26 cellular contexts compared by ENCODE assay signal in the genomic region with DNA sequence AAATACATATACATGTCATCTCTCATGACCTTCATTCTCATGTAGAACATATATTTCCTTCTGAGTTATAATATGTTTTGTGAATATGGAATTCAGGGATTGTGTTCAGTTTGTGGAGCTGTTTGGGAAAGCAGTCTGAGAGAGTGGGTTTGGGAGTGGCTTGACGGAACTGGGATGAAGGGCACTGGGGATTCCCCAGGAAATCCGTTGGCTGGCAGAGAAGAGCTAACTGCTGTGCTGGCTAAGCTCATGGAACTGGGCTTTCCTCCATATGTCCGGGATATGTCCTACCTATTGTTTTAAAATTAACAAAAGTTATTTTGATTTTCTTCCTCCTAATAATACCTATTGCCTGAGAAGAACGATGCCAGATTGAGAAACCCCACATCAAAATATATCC.
"Had no signal": no experiment of that assay in that cellular context is flagged by ENCODE, and none has a peak within 500 bp of the region (broad histone marks: within the 10 kb centered on the region; RNA-seq: fewer than 3 reads in every experiment).

No MANE protein-coding gene starts in this region.

- H3K9me3 ChIP-seq: gastrocnemius medialis, suprapubic skin, tibial artery had no signal

- H3K27me3 Mint-ChIP-seq: activated CD8-positive, alpha-beta memory T cell treated with anti-CD3 and anti-CD28 coated beads, Interleukin-2, amount 10 ng/mL, durations not matched to agents 7 days and 5 days; activated naive CD4-positive, alpha-beta T cell treated with anti-CD3 and anti-CD28 coated beads, Interleukin-2, amount 50 U/mL, for 24 hours; activated naive CD8-positive, alpha-beta T cell treated with anti-CD3 and anti-CD28 coated beads, Interleukin-2, amount 50 U/mL, for 24 hours; dendritic cell treated with granulocyte-macrophage colony-stimulating factor and Interleukin-4, amounts not matched to agents 40 ng/mL and 50 ng/mL, for 4 days; naive thymus-derived CD8-positive, alpha-beta T cell had no signal

- H3K9me3 Mint-ChIP-seq: activated B cell treated with CpG ODN at 0.5 μM for 24 hours, neural progenitor cell had no signal

- H3K9ac ChIP-seq: neural progenitor cell had no signal

- H3K4me2 ChIP-seq: neural progenitor cell had no signal

- ATAC-seq: activated CD8-positive, alpha-beta memory T cell treated with anti-CD3 and anti-CD28 coated beads, Interleukin-2, amount 10 ng/mL, durations not matched to agents 7 days and 5 days; activated CD8-positive, alpha-beta T cell treated with anti-CD3 and anti-CD28 coated beads, Interleukin-2, amount 10 ng/mL, durations not matched to agents 7 days and 5 days; activated naive CD8-positive, alpha-beta T cell treated with anti-CD3 and anti-CD28 coated beads, Interleukin-2, amount 50 U/mL, for 24 hours; gastrocnemius medialis; left cardiac atrium; naive thymus-derived CD8-positive, alpha-beta T cell; sciatic nerve had no signal

- H3K36me3 ChIP-seq: gastrocnemius medialis, neural progenitor cell, suprapubic skin, tibial artery had no signal

- H2AFZ ChIP-seq: neural progenitor cell had no signal

- H3K27ac Mint-ChIP-seq: activated B cell treated with CpG ODN at 0.5 μM for 24 hours; activated CD8-positive, alpha-beta memory T cell treated with anti-CD3 and anti-CD28 coated beads, Interleukin-2, amount 10 ng/mL, durations not matched to agents 7 days and 5 days; activated CD8-positive, alpha-beta T cell treated with anti-CD3 and anti-CD28 coated beads, Interleukin-2, amount 10 ng/mL, durations not matched to agents 7 days and 5 days; activated naive CD4-positive, alpha-beta T cell treated with anti-CD3 and anti-CD28 coated beads, Interleukin-2, amount 50 U/mL, for 24 hours; activated naive CD8-positive, alpha-beta T cell treated with anti-CD3 and anti-CD28 coated beads, Interleukin-2, amount 50 U/mL, for 24 hours; activated T-helper 2 cell treated with anti-CD3 and anti-CD28 coated beads, Interferon-gamma antibody, Interleukin-2, Interleukin-4, amounts not matched to agents 10 μg/mL and 5 μg/mL and 100 μg/mL, durations not matched to agents 14 hours and 24 hours and 36 hours; dendritic cell treated with granulocyte-macrophage colony-stimulating factor and Interleukin-4, amounts not matched to agents 40 ng/mL and 50 ng/mL, for 4 days; naive thymus-derived CD8-positive, alpha-beta T cell; neural progenitor cell; T-helper 2 cell treated with Interferon-gamma antibody and Interleukin-4, amounts not matched to agents 5 μg/mL and 100 μg/mL, for 36 hours had no signal

- DNase-seq: activated B cell treated with CpG ODN at 0.5 μM for 24 hours; activated CD4-positive, alpha-beta T cell treated with anti-CD3 and anti-CD28 coated beads, Interleukin-2, amount 50 U/mL, for 1 hour; activated CD8-positive, alpha-beta memory T cell treated with anti-CD3 and anti-CD28 coated beads, Interleukin-2, amount 10 ng/mL, durations not matched to agents 7 days and 5 days; activated CD8-positive, alpha-beta T cell treated with anti-CD3 and anti-CD28 coated beads, Interleukin-2, amount 10 ng/mL, durations not matched to agents 7 days and 5 days; activated naive CD8-positive, alpha-beta T cell treated with anti-CD3 and anti-CD28 coated beads, Interleukin-2, amount 50 U/mL, for 24 hours; activated T-cell treated with anti-CD3 and anti-CD28 coated beads, Interleukin-2, amount 50 U/mL, for 48 hours; amygdala; effector memory CD4-positive, alpha-beta T cell; gastrocnemius medialis; glutamatergic neuron; islet precursor cell; left cardiac atrium; midbrain; naive thymus-derived CD8-positive, alpha-beta T cell; stimulated activated CD4-positive, alpha-beta T cell treated with anti-CD3 and anti-CD28 coated beads, Interleukin-12 subunit alpha, Interleukin-12 subunit beta, amount 100 ng/mL, for 4 hours; stimulated activated naive CD4-positive, alpha-beta T cell; T-helper 1 cell; tibial artery had no signal

- H3K4me3 ChIP-seq: gastrocnemius medialis, neural progenitor cell, skin epidermis, suprapubic skin, tibial artery had no signal

- H3K4me3 Mint-ChIP-seq: activated B cell treated with CpG ODN at 0.5 μM for 24 hours; activated CD8-positive, alpha-beta memory T cell treated with anti-CD3 and anti-CD28 coated beads, Interleukin-2, amount 10 ng/mL, durations not matched to agents 7 days and 5 days; activated CD8-positive, alpha-beta T cell treated with anti-CD3 and anti-CD28 coated beads, Interleukin-2, amount 10 ng/mL, durations not matched to agents 7 days and 5 days; activated naive CD4-positive, alpha-beta T cell treated with anti-CD3 and anti-CD28 coated beads, Interleukin-2, amount 50 U/mL, for 24 hours; activated naive CD8-positive, alpha-beta T cell treated with anti-CD3 and anti-CD28 coated beads, Interleukin-2, amount 50 U/mL, for 24 hours; dendritic cell treated with granulocyte-macrophage colony-stimulating factor and Interleukin-4, amounts not matched to agents 40 ng/mL and 50 ng/mL, for 4 days; naive thymus-derived CD8-positive, alpha-beta T cell; neural progenitor cell; T-helper 2 cell treated with Interferon-gamma antibody and Interleukin-4, amounts not matched to agents 5 μg/mL and 100 μg/mL, for 36 hours had no signal

- H3K27me3 ChIP-seq: gastrocnemius medialis, neural progenitor cell, suprapubic skin, tibial artery had no signal

- H3K36me3 Mint-ChIP-seq: activated CD8-positive, alpha-beta memory T cell treated with anti-CD3 and anti-CD28 coated beads, Interleukin-2, amount 10 ng/mL, durations not matched to agents 7 days and 5 days; activated naive CD4-positive, alpha-beta T cell treated with anti-CD3 and anti-CD28 coated beads, Interleukin-2, amount 50 U/mL, for 24 hours; naive thymus-derived CD8-positive, alpha-beta T cell; neural progenitor cell had no signal

- H3K4me1 Mint-ChIP-seq: activated B cell treated with CpG ODN at 0.5 μM for 24 hours; activated CD8-positive, alpha-beta memory T cell treated with anti-CD3 and anti-CD28 coated beads, Interleukin-2, amount 10 ng/mL, durations not matched to agents 7 days and 5 days; activated naive CD4-positive, alpha-beta T cell treated with anti-CD3 and anti-CD28 coated beads, Interleukin-2, amount 50 U/mL, for 24 hours; activated naive CD8-positive, alpha-beta T cell treated with anti-CD3 and anti-CD28 coated beads, Interleukin-2, amount 50 U/mL, for 24 hours; naive thymus-derived CD8-positive, alpha-beta T cell had no signal

- H3K27ac ChIP-seq: gastrocnemius medialis, neural progenitor cell, skin epidermis, suprapubic skin, tibial artery had no signal
